ENCODE assay signal across 13 cellular contexts in genomic region chr20:13915244-13915643, GRCh38.
"Had no signal": no experiment of that assay in that cellular context is flagged by ENCODE, and none has a peak within 500 bp of the region (broad histone marks: within the 10 kb centered on the region; RNA-seq: fewer than 3 reads in every experiment).

No MANE protein-coding gene starts in this region.

- DNase-seq: activated CD4-positive, alpha-beta T cell treated with anti-CD3 and anti-CD28 coated beads, Interleukin-2, amount 10 ng/mL, durations not matched to agents 7 days and 5 days; activated CD4-positive, CD25-positive, alpha-beta regulatory T cell; activated effector memory CD4-positive, alpha-beta T cell treated with Interleukin-2 at 50 U/mL for 16 hours; effector memory CD4-positive, alpha-beta T cell; gastrocnemius medialis; heart right ventricle; kidney; nephron progenitor cell; stimulated activated CD4-positive, alpha-beta T cell treated with anti-CD3 and anti-CD28 coated beads, Interleukin-4, amount 100 ng/mL, for 1 hour; stimulated activated CD8-positive, alpha-beta memory T cell treated with anti-CD3 and anti-CD28 coated beads, Interleukin-4, amount 100 ng/mL, for 48 hours; stimulated activated naive CD8-positive, alpha-beta T cell treated with anti-CD3 and anti-CD28 coated beads, Interleukin-15, Interleukin-2, amounts not matched to agents 100 U/mL and 50 U/mL, for 24 hours; upper lobe of right lung had no signal

- H3K27me3 ChIP-seq: gastrocnemius medialis, heart right ventricle, upper lobe of right lung had no signal

- H3K4me1 ChIP-seq: suprapubic skin, upper lobe of right lung had no signal

- H3K27ac ChIP-seq: gastrocnemius medialis, heart right ventricle, suprapubic skin, upper lobe of right lung had no signal

- H3K9me3 ChIP-seq: gastrocnemius medialis, heart right ventricle, suprapubic skin, upper lobe of right lung had no signal

- H3K36me3 ChIP-seq: gastrocnemius medialis, heart right ventricle, suprapubic skin, upper lobe of right lung had no signal

- ATAC-seq: gastrocnemius medialis; heart right ventricle; stimulated activated naive CD8-positive, alpha-beta T cell treated with anti-CD3 and anti-CD28 coated beads, Interleukin-15, Interleukin-2, amounts not matched to agents 100 U/mL and 50 U/mL, for 24 hours; upper lobe of right lung had no signal

- H3K4me3 ChIP-seq: gastrocnemius medialis, heart right ventricle, suprapubic skin, upper lobe of right lung had no signal
